Comparison of ENCODE assay signal across 1 cellular context in the genomic region with DNA sequence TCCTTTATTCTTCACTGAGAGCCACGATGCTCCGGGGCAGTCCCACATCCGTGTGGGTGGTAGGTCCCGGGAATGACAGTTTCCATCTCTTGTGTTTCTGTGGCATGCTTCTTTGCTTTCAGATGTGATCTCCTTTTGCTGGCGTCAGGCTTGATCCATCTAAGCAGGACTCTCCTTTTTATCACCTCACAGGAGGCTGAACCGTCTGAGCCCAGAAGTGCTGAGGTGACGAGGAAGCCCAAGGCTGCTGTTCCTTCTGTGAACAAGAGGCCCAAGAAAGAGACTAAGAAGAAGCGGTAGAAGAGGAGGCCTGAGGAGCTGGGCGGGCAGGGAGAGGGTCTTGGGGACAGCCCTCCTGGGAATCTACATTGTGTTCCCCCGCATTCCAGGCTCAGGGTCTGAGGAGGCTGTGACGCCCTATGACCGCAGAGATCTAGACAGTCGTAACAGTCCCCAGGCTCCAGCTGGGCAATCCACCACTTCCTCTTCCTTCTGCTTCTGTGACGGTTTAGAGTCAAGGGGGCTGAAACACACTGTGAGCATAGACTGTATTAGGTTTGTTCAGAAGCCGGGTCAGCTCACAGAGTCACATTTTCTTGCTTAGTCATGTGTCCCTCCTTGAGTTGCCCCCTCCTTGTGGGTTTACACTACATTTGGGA.
TF ChIP-seq lines count a peak whose summit lies in the region.

No MANE protein-coding gene starts in this region.

TF ChIP-seq in WTC11, 78 proteins besides CTCF, POLR2A, EP300 and RAD21 (continued from another document):
- TF ChIP-seq, protein P1, sequence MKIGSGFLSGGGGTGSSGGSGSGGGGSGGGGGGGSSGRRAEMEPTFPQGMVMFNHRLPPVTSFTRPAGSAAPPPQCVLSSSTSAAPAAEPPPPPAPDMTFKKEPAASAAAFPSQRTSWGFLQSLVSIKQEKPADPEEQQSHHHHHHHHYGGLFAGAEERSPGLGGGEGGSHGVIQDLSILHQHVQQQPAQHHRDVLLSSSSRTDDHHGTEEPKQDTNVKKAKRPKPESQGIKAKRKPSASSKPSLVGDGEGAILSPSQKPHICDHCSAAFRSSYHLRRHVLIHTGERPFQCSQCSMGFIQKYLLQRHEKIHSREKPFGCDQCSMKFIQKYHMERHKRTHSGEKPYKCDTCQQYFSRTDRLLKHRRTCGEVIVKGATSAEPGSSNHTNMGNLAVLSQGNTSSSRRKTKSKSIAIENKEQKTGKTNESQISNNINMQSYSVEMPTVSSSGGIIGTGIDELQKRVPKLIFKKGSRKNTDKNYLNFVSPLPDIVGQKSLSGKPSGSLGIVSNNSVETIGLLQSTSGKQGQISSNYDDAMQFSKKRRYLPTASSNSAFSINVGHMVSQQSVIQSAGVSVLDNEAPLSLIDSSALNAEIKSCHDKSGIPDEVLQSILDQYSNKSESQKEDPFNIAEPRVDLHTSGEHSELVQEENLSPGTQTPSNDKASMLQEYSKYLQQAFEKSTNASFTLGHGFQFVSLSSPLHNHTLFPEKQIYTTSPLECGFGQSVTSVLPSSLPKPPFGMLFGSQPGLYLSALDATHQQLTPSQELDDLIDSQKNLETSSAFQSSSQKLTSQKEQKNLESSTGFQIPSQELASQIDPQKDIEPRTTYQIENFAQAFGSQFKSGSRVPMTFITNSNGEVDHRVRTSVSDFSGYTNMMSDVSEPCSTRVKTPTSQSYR (CRISPR knock-in tag; IDR thresholded peaks at IDR 0.05) = no peak
- TF ChIP-seq ZNF138 (CRISPR knock-in tag; conservative IDR thresholded peaks at IDR 0.05) (no peak), RELA (CRISPR knock-in tag; IDR thresholded peaks at IDR 0.05; ENCODE audit: borderline replicate concordance) (no peak)
TF ChIP-seq in WTC11: peak in this region for 0.
